ENCODE assay signal across 21 cellular contexts in genomic region chr17:43810226-43810715, GRCh38. TPM values are rescaled to one million over a fixed set of nuclear protein-coding genes. Genes with fewer than 3 reads are reported as not detected.
DNase-seq lines count a peak whose midpoint lies in the region; ATAC-seq and TF ChIP-seq lines count a peak whose summit lies in the region.
"Had no signal": no experiment of that assay in that cellular context is flagged by ENCODE, and none has a peak within 500 bp of the region (broad histone marks: within the 10 kb centered on the region; RNA-seq: fewer than 3 reads in every experiment).

No MANE protein-coding gene starts in this region.

- no peaks in the 10 kb centered on the region for H3K9me3 ChIP-seq in Caco-2

- H3K36me3 Mint-ChIP-seq in Caco-2 (ENCODE audit: insufficient read depth, unreplicated experiment): no peaks in the 10 kb centered on the region
- no peaks in the 10 kb centered on the region for H3K36me3 Mint-ChIP-seq in type B pancreatic cell
- peaks cover 6% of the 10 kb centered on the region for H3K36me3 Mint-ChIP-seq in endothelial cell (ENCODE audit: low read depth, unreplicated experiment)
- H3K36me3 Mint-ChIP-seq: IgD-negative memory B cell had no signal

- no peak for ATAC-seq in left lobe of liver
- ATAC-seq in GM21717 (IDR thresholded peaks at IDR 0.05; ENCODE audit: unreplicated experiment): no peak
- ATAC-seq: GM12878, GM23338, HCT116, HepG2 had no signal

- POLR2A ChIA-PET in Caco-2 (lab: Charles Lee): no interaction called here

- CTCF ChIA-PET in Caco-2 (lab: Charles Lee): no interaction called here

- peaks cover 6% of the 10 kb centered on the region; the same call in 1 of the 2 replicates for H3K4me1 ChIP-seq in Caco-2

- no peak for TF ChIP-seq CTCF in Caco-2 (IDR thresholded peaks at IDR 0.05; ENCODE audit: insufficient read depth in 1 of 2, low read depth in 1 of 2, low read length in 1 of 2, severe bottlenecking in 1 of 2, unreplicated experiment in 1 of 2)
- TF ChIP-seq CTCF in type B pancreatic cell (conservative IDR thresholded peaks at IDR 0.05): no peak
- TF ChIP-seq CTCF in endothelial cell (IDR thresholded peaks at IDR 0.05; ENCODE audit: unreplicated experiment): no peak

- intact Hi-C loops in Caco-2 (cut with micrococcal nuclease; ENCODE audit: unreplicated experiment): no loop called here

- H3K27me3 Mint-ChIP-seq in Caco-2 (ENCODE audit: insufficient read depth, unreplicated experiment): no peaks in the 10 kb centered on the region
- H3K27me3 Mint-ChIP-seq in type B pancreatic cell: no peaks in the 10 kb centered on the region
- peaks cover 2% of the 10 kb centered on the region for H3K27me3 Mint-ChIP-seq in endothelial cell (ENCODE audit: unreplicated experiment)

- no peak overlapping the region for H3K4me3 ChIP-seq in Caco-2 (ENCODE audit: low read depth, low read length)
- H3K4me3 ChIP-seq: BLaER1 treated with 17β-estradiol and CSF1 and Interleukin-3, amounts not matched to agents 10 nM and 100 nM; GM12878; GM23338 had no signal

- H3K9me3 Mint-ChIP-seq in Caco-2 (ENCODE audit: unreplicated experiment): no peaks in the 10 kb centered on the region
- H3K9me3 Mint-ChIP-seq in type B pancreatic cell: no peaks in the 10 kb centered on the region
- H3K9me3 Mint-ChIP-seq in endothelial cell (ENCODE audit: unreplicated experiment): no peaks in the 10 kb centered on the region
- H3K9me3 Mint-ChIP-seq: GM23338 had no signal

- H3K4me1 Mint-ChIP-seq in Caco-2 (ENCODE audit: low read depth, unreplicated experiment) (peaks cover 8% of the 10 kb centered on the region), type B pancreatic cell (ENCODE audit: unreplicated experiment) (no peaks in the 10 kb centered on the region), endothelial cell (ENCODE audit: unreplicated experiment) (peaks cover 9% of the 10 kb centered on the region)
- H3K4me1 Mint-ChIP-seq: B cell; CD8-positive, alpha-beta memory T cell; IgD-negative memory B cell had no signal

- no TSS peak for BruUV-seq in Caco-2 (replicated peaks; lab: Mats Ljungman, UMichigan)

- no peak for DNase-seq in Caco-2
- peak; percentile 35 for DNase-seq in DMS79 treated with DMSO at 0.1 percent for 48 hours (lab: John Stamatoyannopoulos, UW)
- DNase-seq in left lobe of liver (ENCODE audit: low spot score): peak; percentile 22
- DNase-seq in type B pancreatic cell (ENCODE audit: extremely low spot score, unreplicated experiment): peak; percentile 40
- DNase-seq in endothelial cell (ENCODE audit: low spot score): no peak
- DNase-seq: CD8-positive, alpha-beta memory T cell; COR-L47; DMS153; DND-41; EL; KBM-7 had no signal

- no peak overlapping the region for H3K4me3 Mint-ChIP-seq in Caco-2 (ENCODE audit: unreplicated experiment)
- no peak overlapping the region for H3K4me3 Mint-ChIP-seq in type B pancreatic cell
- H3K4me3 Mint-ChIP-seq in endothelial cell (ENCODE audit: unreplicated experiment): no peak overlapping the region
- H3K4me3 Mint-ChIP-seq: B cell; CD8-positive, alpha-beta memory T cell; GM23338; IgD-negative memory B cell had no signal

- H3K27ac Mint-ChIP-seq in Caco-2 (ENCODE audit: unreplicated experiment) (peak overlapping the region; percentile 35), type B pancreatic cell (no peak overlapping the region), endothelial cell (ENCODE audit: unreplicated experiment) (no peak overlapping the region)
- H3K27ac Mint-ChIP-seq: B cell; CD8-positive, alpha-beta memory T cell; GM23338; IgD-negative memory B cell had no signal

- H3K36me3 ChIP-seq in Caco-2 (ENCODE audit: control insufficient read depth, insufficient read depth, low read length): no peaks in the 10 kb centered on the region

- H3K27me3 ChIP-seq in Caco-2 (replicated peaks; ENCODE audit: control insufficient read depth, insufficient read depth, low read length): no peaks in the 10 kb centered on the region
- H3K27me3 ChIP-seq: BLaER1 treated with 17β-estradiol and CSF1 and Interleukin-3, amounts not matched to agents 10 nM and 100 nM had no signal

RNA-seq across cellular contexts. Expression of gene MPP3, which starts 22.7 kb away (rescaled TPM):
- total RNA-seq in Caco-2 (2022): 7.9 and 8.3 TPM in 2 replicates
- 2.0 TPM for total RNA-seq in left lobe of liver
- total RNA-seq in type B pancreatic cell (ENCODE audit: low replicate concordance): 3.8 and 7.8 TPM in 2 replicates
- 5.2 TPM for total RNA-seq in endothelial cell (ENCODE audit: unreplicated experiment)
- total RNA-seq: B cell, GM12878 had no signal

RNA-seq across cellular contexts. Expression of gene CFAP97D1, which starts 30.0 kb away (rescaled TPM):
- total RNA-seq in Caco-2 (2022) (0.18 TPM in 1 of 2 replicates, not detected in the other), left lobe of liver (not detected), type B pancreatic cell (ENCODE audit: low replicate concordance) (not detected in 2 replicates), endothelial cell (ENCODE audit: unreplicated experiment) (0.10 TPM)
- total RNA-seq: A172; B cell; CD8-positive, alpha-beta memory T cell; G401; GM12878 had no signal

RNA-seq across cellular contexts. Expression of gene DUSP3, which starts 31.5 kb away (rescaled TPM):
- total RNA-seq in Caco-2 (2022) (78.8 and 86.3 TPM in 2 replicates), left lobe of liver (79.4 TPM), type B pancreatic cell (ENCODE audit: low replicate concordance) (36.4 and 45.4 TPM in 2 replicates), endothelial cell (ENCODE audit: unreplicated experiment) (41.4 TPM)

RNA-seq across cellular contexts. Expression of gene CD300LG, which starts 36.7 kb away (rescaled TPM):
- total RNA-seq in Caco-2 (2022): not detected in 2 replicates
- total RNA-seq in left lobe of liver: not detected
- not detected in 2 replicates for total RNA-seq in type B pancreatic cell (ENCODE audit: low replicate concordance)
- total RNA-seq in endothelial cell (ENCODE audit: unreplicated experiment): 5.4 TPM
- total RNA-seq: A172; B cell; CD8-positive, alpha-beta memory T cell; G401; GM12878; GM23338; HepG2 had no signal

RNA-seq across cellular contexts. Expression of gene SOST, which starts 51.7 kb away (rescaled TPM):
- total RNA-seq in Caco-2 (2022) (not detected in 2 replicates), left lobe of liver (not detected), type B pancreatic cell (ENCODE audit: low replicate concordance) (2.0 TPM in 1 of 2 replicates, not detected in the other), endothelial cell (ENCODE audit: unreplicated experiment) (29.6 TPM)
- total RNA-seq: B cell; CD8-positive, alpha-beta memory T cell; GM12878; GM23338; HepG2 had no signal

Comparison
In these comparisons a context has a peak if more than half of its experiments do, and no peak if none do; other contexts are left out.
1. DNase-seq: peak in DMS79 treated with DMSO at 0.1 percent for 48 hours (single experiment), left lobe of liver (single experiment) and type B pancreatic cell (single experiment); none in Caco-2 (0 of 2) and endothelial cell (single experiment).